20 cellular contexts compared by ENCODE assay signal in the genomic region with DNA sequence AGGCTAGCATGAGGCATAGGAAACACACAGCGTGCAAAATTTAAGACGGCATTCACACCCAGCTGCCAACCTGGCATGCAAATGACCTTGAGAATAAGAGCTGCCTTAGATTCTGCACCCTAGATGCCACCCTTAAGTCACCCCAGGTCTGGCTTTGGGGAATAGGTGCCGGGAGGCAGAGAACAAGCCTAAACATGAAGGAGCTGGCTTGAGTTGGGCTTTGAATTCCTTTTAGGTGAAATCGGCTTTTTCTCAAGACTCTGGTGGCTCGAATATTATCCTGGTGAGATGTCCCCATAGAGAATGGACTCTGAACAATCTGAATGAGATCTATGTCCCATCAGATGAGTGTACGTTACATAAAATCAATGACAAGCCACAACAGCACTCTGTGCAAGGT.
"Had no signal": no experiment of that assay in that cellular context is flagged by ENCODE, and none has a peak within 500 bp of the region (broad histone marks: within the 10 kb centered on the region; RNA-seq: fewer than 3 reads in every experiment).

No MANE protein-coding gene starts in this region.

- FAIRE-seq: RCC 7860 had no signal

- H3K36me3 ChIP-seq: MG63, SJCRH30 had no signal

- H3K27me3 ChIP-seq: MG63, SJCRH30 had no signal

- ATAC-seq: Right ventricle myocardium inferior, SK-N-SH treated with all-trans-retinoic acid at 6 μM for 48 hours had no signal

- H3K4me3 ChIP-seq: MG63, SJCRH30 had no signal

- H3K27ac ChIP-seq: SJCRH30 had no signal

- H3K9me3 ChIP-seq: MG63, SJCRH30 had no signal

- H3K4me1 ChIP-seq: SJCRH30 had no signal

- DNase-seq: KBM-7, MG63, NCI-H1092, NCI-H1105 treated with DMSO at 0.1 percent for 48 hours, NCI-H1417 treated with DMSO at 0.1 percent for 48 hours, NCI-H146, NCI-H1694 treated with DMSO at 0.1 percent for 48 hours, NCI-H1930, NCI-H2081, NCI-H2107, NCI-H2227 treated with DMSO at 0.1 percent for 48 hours, NCI-H524, NCI-H526 treated with DMSO at 0.1 percent for 48 hours, NCI-H748 treated with DMSO at 0.1 percent for 48 hours, RPMI8226, SHP77 treated with DMSO at 0.1 percent for 48 hours, SJCRH30 had no signal
